2 cellular contexts compared by ENCODE assay signal in genomic region chr6:111492499-111492898, GRCh38.
TF ChIP-seq lines count a peak whose summit lies in the region.

No MANE protein-coding gene starts in this region.

TF ChIP-seq in HepG2, 621 proteins besides CTCF, POLR2A, EP300 and RAD21:
- no peak for TF ChIP-seq MXD1 (CRISPR knock-in tag; IDR thresholded peaks at IDR 0.05)
- no peak for TF ChIP-seq TCF7 (IDR thresholded peaks at IDR 0.05; ENCODE audit: low read depth)
- TF ChIP-seq SETDB1 (CRISPR knock-in tag; IDR thresholded peaks at IDR 0.05; ENCODE audit: borderline replicate concordance): no peak
- no peak for TF ChIP-seq ZNF704 (CRISPR knock-in tag; IDR thresholded peaks at IDR 0.05; ENCODE audit: borderline replicate concordance)
- TF ChIP-seq MED1 (CRISPR knock-in tag; IDR thresholded peaks at IDR 0.05): no peak
- TF ChIP-seq ZFP36L2 (CRISPR knock-in tag; IDR thresholded peaks at IDR 0.05): no peak
- TF ChIP-seq MIXL1 (CRISPR knock-in tag; IDR thresholded peaks at IDR 0.05): no peak
- TF ChIP-seq CENPBD1 (CRISPR knock-in tag; IDR thresholded peaks at IDR 0.05; ENCODE audit: borderline replicate concordance, low read depth): no peak
- no peak for TF ChIP-seq ZNF614 (CRISPR knock-in tag; IDR thresholded peaks at IDR 0.05; ENCODE audit: borderline replicate concordance)
- no peak for TF ChIP-seq ZBTB42 (CRISPR knock-in tag; IDR thresholded peaks at IDR 0.05)
- no peak for TF ChIP-seq ZKSCAN8 (CRISPR knock-in tag; IDR thresholded peaks at IDR 0.05; ENCODE audit: borderline replicate concordance)
- TF ChIP-seq GATAD1 (CRISPR knock-in tag; IDR thresholded peaks at IDR 0.05): no peak
- TF ChIP-seq ZBTB3 (CRISPR knock-in tag; IDR thresholded peaks at IDR 0.05; ENCODE audit: borderline replicate concordance, low read depth): peak; percentile 66; the same call in 1 of the 2 replicates
- TF ChIP-seq POGK (CRISPR knock-in tag; conservative IDR thresholded peaks at IDR 0.05): no peak
- peak; percentile 80 for TF ChIP-seq ZNF121 (CRISPR knock-in tag; IDR thresholded peaks at IDR 0.05)
- no peak for TF ChIP-seq ZNF280B (CRISPR knock-in tag; IDR thresholded peaks at IDR 0.05; ENCODE audit: borderline replicate concordance)
- peak; percentile 86 for TF ChIP-seq ZNF770 (CRISPR knock-in tag; IDR thresholded peaks at IDR 0.05)
- TF ChIP-seq ZNF124 (CRISPR knock-in tag; IDR thresholded peaks at IDR 0.05): no peak
- no peak for TF ChIP-seq TBX2 (CRISPR knock-in tag; IDR thresholded peaks at IDR 0.05; ENCODE audit: borderline replicate concordance)

TF ChIP-seq in K562, 482 proteins besides CTCF, POLR2A, EP300 and RAD21:
- TF ChIP-seq ZNF121 (CRISPR knock-in tag; conservative IDR thresholded peaks at IDR 0.05) (peak; percentile 56; the same call in 1 of the 2 replicates), ZNF592 (IDR thresholded peaks at IDR 0.05) (no peak)
